1 cellular context compared by ENCODE assay signal in genomic region chr3:69082805-69083204, GRCh38.
TF ChIP-seq lines count a peak whose summit lies in the region.

No MANE protein-coding gene starts in this region.

TF ChIP-seq in endothelial cell of umbilical vein, 7 proteins besides CTCF, POLR2A, EP300 and RAD21:
- TF ChIP-seq GATA2 (IDR thresholded peaks at IDR 0.05; ENCODE audit: insufficient read depth, insufficient read length, low read depth, low read length), result peak; percentile 8
- TF ChIP-seq FOS (IDR thresholded peaks at IDR 0.05; ENCODE audit: borderline replicate concordance, insufficient read depth, low read length), result no peak
